ENCODE assay signal across 17 cellular contexts in genomic region chr12:9810721-9811120, GRCh38.
A peak's percentile ranks its signal among the peaks of the same experiment; 100 is the strongest.
DNase-seq lines count a peak whose midpoint lies in the region; TF ChIP-seq lines count a peak whose summit lies in the region.
"Had no signal": no experiment of that assay in that cellular context is flagged by ENCODE, and none has a peak within 500 bp of the region (broad histone marks: within the 10 kb centered on the region; RNA-seq: fewer than 3 reads in every experiment).

No MANE protein-coding gene starts in this region.

- H3K36me3 ChIP-seq in BLaER1 (no peaks in the 10 kb centered on the region), SK-N-MC (ENCODE audit: insufficient read depth, low read length) (no peaks in the 10 kb centered on the region)
- H3K36me3 ChIP-seq: brain microvascular endothelial cell, heart left ventricle had no signal

- no peak overlapping the region for H3K9ac ChIP-seq in BLaER1
- no peak overlapping the region for H3K9ac ChIP-seq in SK-N-MC (ENCODE audit: insufficient read length)

- TF ChIP-seq CTCF in LNCaP clone FGC (IDR thresholded peaks at IDR 0.05; ENCODE audit: control insufficient read depth, extremely low read depth, insufficient read depth) (no peak), foreskin fibroblast (IDR thresholded peaks at IDR 0.05; ENCODE audit: low read depth, low read length) (no peak)

- H3K27ac ChIP-seq in BLaER1 (no peak overlapping the region), SK-N-MC (peak overlapping the region; percentile 22; the same call in 1 of the 2 replicates)
- H3K27ac ChIP-seq: brain microvascular endothelial cell had no signal

- H3K4me2 ChIP-seq in BLaER1, result 0 out of 2 replicates have a peak overlapping the region, but pooled peaks have one; percentile 8

- no peaks in the 10 kb centered on the region for H4K20me1 ChIP-seq in BLaER1

- peaks cover 12% of the 10 kb centered on the region for H3K4me1 ChIP-seq in BLaER1

- H3K9me3 ChIP-seq in BLaER1 (no peaks in the 10 kb centered on the region), SK-N-MC (ENCODE audit: low read depth, low read length) (no peaks in the 10 kb centered on the region)
- H3K9me3 ChIP-seq: heart left ventricle had no signal

- H3K4me3 ChIP-seq in BLaER1 (no peak overlapping the region), LNCaP clone FGC (ENCODE audit: low read depth, low read length) (no peak overlapping the region), SK-N-MC (no peak overlapping the region; the same call in 1 of the 2 replicates), foreskin fibroblast (ENCODE audit: low read depth in 1 of 2, low read length in 2 of 2) (no peak overlapping the region)
- H3K4me3 ChIP-seq: heart left ventricle had no signal

- DNase-seq in LNCaP clone FGC (ENCODE audit: low read depth), result peak; percentile 56
- no peak for DNase-seq in SK-N-MC (ENCODE audit: low read depth, low spot score)
- peak; percentile 20 for DNase-seq in foreskin fibroblast
- DNase-seq in hepatic stellate cell (ENCODE audit: low spot score), result no peak
- no peak for DNase-seq in ecto neural progenitor cell (ENCODE audit: low spot score)
- DNase-seq in activated naive CD4-positive, alpha-beta T cell (lab: John Stamatoyannopoulos, UW), result no peak
- DNase-seq in NCI-H345 (lab: John Stamatoyannopoulos, UW), result no peak
- DNase-seq: activated CD4-positive, alpha-beta T cell treated with anti-CD3 and anti-CD28 coated beads for 4 hours; brain microvascular endothelial cell; dermis blood vessel endothelial cell; heart left ventricle; mesenchymal stem cell; NCI-H1105; NCI-H748 treated with DMSO at 0.1 percent for 48 hours; stimulated activated CD4-positive, alpha-beta T cell treated with anti-CD3 and anti-CD28 coated beads, Interleukin-12 subunit alpha, Interleukin-12 subunit beta, amount 100 ng/mL, for 4 hours; stimulated activated naive CD8-positive, alpha-beta T cell treated with anti-CD3 and anti-CD28 coated beads, Interleukin-15, amount 100 ng/mL, for 72 hours had no signal

- H3K27me3 ChIP-seq in BLaER1, result no peaks in the 10 kb centered on the region
- H3K27me3 ChIP-seq: brain microvascular endothelial cell had no signal

Comparison
In these comparisons a context has a peak if more than half of its experiments do, and no peak if none do; other contexts are left out.
1. DNase-seq: peak in LNCaP clone FGC (single experiment) and foreskin fibroblast (2 of 2); none in SK-N-MC (single experiment), hepatic stellate cell (single experiment), ecto neural progenitor cell (single experiment), activated naive CD4-positive, alpha-beta T cell (0 of 4) and NCI-H345 (single experiment).